Comparison of ENCODE assay signal across 8 cellular contexts in the genomic region with DNA sequence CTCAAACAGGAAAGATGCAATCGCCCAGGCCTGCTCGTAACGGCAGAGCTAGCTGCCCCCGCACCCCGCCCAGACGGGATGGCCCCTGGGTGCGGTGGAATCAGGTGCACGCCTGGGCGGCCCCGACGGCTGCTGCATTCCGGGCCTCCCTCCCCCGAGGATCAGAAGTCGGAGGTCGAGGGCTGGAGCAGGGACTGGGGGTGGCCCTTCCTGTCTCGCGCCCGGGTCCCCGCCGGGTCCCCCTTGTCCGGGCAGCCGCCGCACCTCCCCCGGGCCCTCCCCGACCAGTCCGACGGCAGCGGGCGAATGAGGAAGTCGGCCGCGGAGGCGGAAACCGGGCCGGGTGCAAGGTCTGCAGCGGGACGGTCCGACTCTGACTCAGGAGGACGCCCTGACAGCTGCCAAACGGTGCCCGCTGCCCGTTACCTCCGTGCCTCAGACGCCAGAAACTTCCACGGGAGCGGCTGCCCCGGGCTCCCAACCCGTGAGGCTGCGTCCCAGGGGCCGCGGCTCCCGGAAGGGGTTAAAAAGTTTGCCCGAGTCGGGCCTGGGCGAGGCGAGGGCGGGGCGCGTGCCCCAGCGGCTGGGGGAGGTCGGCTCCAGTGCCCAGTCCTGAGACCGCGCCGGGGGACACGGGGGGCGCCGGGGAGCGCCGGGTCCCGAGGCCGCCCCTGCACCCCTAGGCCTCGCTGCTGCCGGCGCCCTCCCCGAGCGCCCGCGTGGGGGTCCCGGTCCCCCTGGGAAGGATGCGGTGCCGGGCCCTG. TPM values are rescaled to one million over a fixed set of nuclear protein-coding genes. Genes with fewer than 3 reads are reported as not detected.
DNase-seq lines count a peak whose midpoint lies in the region; ATAC-seq, FAIRE-seq and TF ChIP-seq lines count a peak whose summit lies in the region.

No MANE protein-coding gene starts in this region.

- 0% methylated on average over 22 of the region's 81 CpGs; no CpG with 5 or more reads in 1 of the 2 experiments for WGBS in H1 (ENCODE audit: extremely low coverage in 1 of 2, insufficient coverage in 1 of 2, insufficient read length in 1 of 2, insufficient replicate concordance in 2 of 2, low coverage in 1 of 2, low lambda C conversion rate in 2 of 2, missing lambda C conversion rate in 1 of 2), 2 experiments

- H3K27ac ChIP-seq in 22Rv1 = peak overlapping the region; percentile 95
- H3K27ac ChIP-seq in H1 (ENCODE audit: low read depth, low read length) = peak overlapping the region; percentile 66; the same call in 1 of the 2 replicates
- peak overlapping the region; percentile 95 to 99 for H3K27ac ChIP-seq in thoracic aorta

- H4K5ac ChIP-seq in H1 (ENCODE audit: insufficient read length, low read depth, low read length) = no peak overlapping the region

- H3K14ac ChIP-seq in H1 (ENCODE audit: insufficient read length) = no peak overlapping the region

- H3K36me3 ChIP-seq in H1 (ENCODE audit: control insufficient read depth in 2 of 4, insufficient read depth in 4 of 4, low read length in 3 of 4) (no peaks in the 10 kb centered on the region), mucosa of descending colon (ENCODE audit: low read depth) (peaks cover 6% of the 10 kb centered on the region), thoracic aorta (peaks cover 6% of the 10 kb centered on the region)

- no peaks in the 10 kb centered on the region for H3K9me3 ChIP-seq in H1 (ENCODE audit: insufficient read depth in 2 of 2, low read depth in 1 of 2, low read length in 1 of 2)
- no peaks in the 10 kb centered on the region for H3K9me3 ChIP-seq in mucosa of descending colon
- no peaks in the 10 kb centered on the region for H3K9me3 ChIP-seq in thoracic aorta

- no peak overlapping the region for H2BK20ac ChIP-seq in H1 (ENCODE audit: low read length)

- peaks cover 4% of the 10 kb centered on the region; the same call in 1 of the 2 replicates for H3K23me2 ChIP-seq in H1 (ENCODE audit: low read depth, low read length)

- H2BK12ac ChIP-seq in H1 (ENCODE audit: low read depth, low read length) = 0 out of 2 replicates have a peak overlapping the region, but pooled peaks have one; percentile 5

- H3K18ac ChIP-seq in H1 (ENCODE audit: extremely low read depth, low read length) = peak overlapping the region; percentile 75; the same call in 1 of the 2 replicates

- H2AK5ac ChIP-seq in H1 (ENCODE audit: low read depth, low read length) = no peak overlapping the region

- H3K4ac ChIP-seq in H1 (replicated peaks; ENCODE audit: insufficient read length, low read depth, low read length) = no peak overlapping the region

- H4K91ac ChIP-seq in H1 (replicated peaks; ENCODE audit: insufficient read length, low read length) = peak overlapping the region; percentile 64

- TF ChIP-seq EP300 in H1 (IDR thresholded peaks at IDR 0.05; ENCODE audit: borderline replicate concordance in 1 of 2, low read depth in 2 of 2, low read length in 2 of 2) = no peak

- H4K8ac ChIP-seq in H1 (ENCODE audit: extremely low read depth, insufficient read depth, low read length) = peak overlapping the region; percentile 35; the same call in 1 of the 2 replicates

- intact Hi-C loops in mucosa of descending colon (cut with DNase I, micrococcal nuclease) = loop anchor here (2.0 to 10.0 kb wide), 4 partner anchors 52 to 88 kb away; no protein-coding TSS in a partner anchor

- H3K23ac ChIP-seq in H1 (ENCODE audit: insufficient read length) = no peak overlapping the region

- FAIRE-seq in H1 (lab: Jason Lieb, UNC) (no peak), D721Med (lab: Jason Lieb, UNC) (no peak)

- H2BK5ac ChIP-seq in H1 (ENCODE audit: low read depth, low read length) = peak overlapping the region; percentile 16

- H3K9ac ChIP-seq in H1 (replicated peaks in 1 of 4; ENCODE audit: extremely low read depth in 1 of 4, low read depth in 3 of 4, low read length in 3 of 4) = peak overlapping the region; percentile 70 to 95 (median 82)

- peak in 1 of 2 experiments; percentile 7; a peak in 1 of 3 replicates for TF ChIP-seq POLR2A in H1 (IDR thresholded peaks at IDR 0.05; ENCODE audit: control extremely low read depth in 1 of 2, low read depth in 2 of 2, low read length in 2 of 2)

- TF ChIP-seq CTCF in 22Rv1 (IDR thresholded peaks at IDR 0.05) = no peak
- TF ChIP-seq CTCF in H1 (IDR thresholded peaks at IDR 0.05; ENCODE audit: control extremely low read depth in 1 of 3, insufficient read depth in 1 of 3, low read depth in 1 of 3, low read length in 3 of 3) = no peak
- no peak for TF ChIP-seq CTCF in mucosa of descending colon (IDR thresholded peaks at IDR 0.05)
- no peak for TF ChIP-seq CTCF in thoracic aorta (IDR thresholded peaks at IDR 0.05)
- TF ChIP-seq CTCF in D721Med (IDR thresholded peaks at IDR 0.05; ENCODE audit: insufficient read depth, missing control alignments) = no peak

- H3K4me3 ChIP-seq in H1 (ENCODE audit: extremely low read depth in 1 of 4, insufficient read depth in 2 of 4, low read depth in 3 of 4, low read length in 4 of 4) = peak overlapping the region; percentile 52 to 98 (median 86)
- H3K4me3 ChIP-seq in mucosa of descending colon = peak overlapping the region; percentile 97
- H3K4me3 ChIP-seq in thoracic aorta = peak overlapping the region; percentile 89

- no peak for TF ChIP-seq RAD21 in H1 (IDR thresholded peaks at IDR 0.05 in 1 of 2, conservative IDR thresholded peaks at IDR 0.05 in 1 of 2; ENCODE audit: low read depth in 2 of 2, low read length in 2 of 2)

- H3K79me1 ChIP-seq in H1 (ENCODE audit: low read depth, low read length) = peaks cover 5% of the 10 kb centered on the region; the same call in 1 of the 2 replicates

- POLR2A ChIA-PET in H1 (lab: Charles Lee; ENCODE audit: partially characterized antibody) = interaction anchor here (0.8 to 19.2 kb wide), 16 partner anchors 8 to 95 kb away, joined by 3 to 263 read pairs (median 4); a partner anchor contains a TSS

- H2AFZ ChIP-seq in H1 (ENCODE audit: low read length) = no peak overlapping the region

- H3K56ac ChIP-seq in H1 (replicated peaks; ENCODE audit: insufficient read length, low read depth, low read length) = peak overlapping the region; percentile 84

- H3K4me1 ChIP-seq in H1 (replicated peaks in 1 of 4; ENCODE audit: control insufficient read depth in 3 of 4, insufficient read depth in 4 of 4, low read length in 3 of 4) (peaks cover 0 to 16% (median 5%) of the 10 kb centered on the region in 4 experiments; a peak in 6 of 7 replicates), mucosa of descending colon (ENCODE audit: low read depth) (peaks cover 33% of the 10 kb centered on the region), thoracic aorta (ENCODE audit: control insufficient read depth in 1 of 2, low read depth in 2 of 2) (peaks cover 27 to 38% of the 10 kb centered on the region in 2 donors)

- H3K79me2 ChIP-seq in H1 (ENCODE audit: control insufficient read depth in 1 of 2, insufficient read depth in 2 of 2, low read length in 2 of 2) = peaks cover 20 to 50% of the 10 kb centered on the region in 2 experiments

- H3K27me3 ChIP-seq in H1 (replicated peaks in 1 of 4; ENCODE audit: control insufficient read depth in 3 of 4, extremely low read depth in 1 of 4, insufficient read depth in 3 of 4, low read length in 3 of 4) (no peaks in the 10 kb centered on the region), thoracic aorta (replicated peaks; ENCODE audit: insufficient read depth) (no peaks in the 10 kb centered on the region)

- H2BK120ac ChIP-seq in H1 (replicated peaks; ENCODE audit: low read depth, low read length) = no peak overlapping the region

- H3K4me2 ChIP-seq in H1 (ENCODE audit: insufficient read depth in 1 of 2, low read depth in 2 of 2, low read length in 2 of 2) = peak overlapping the region; percentile 73 to 87

- peak; percentile 27 for ATAC-seq in GM18498 (IDR thresholded peaks at IDR 0.05; ENCODE audit: unreplicated experiment)
- peak; percentile 18 for ATAC-seq in HG03342 (IDR thresholded peaks at IDR 0.05; ENCODE audit: unreplicated experiment)
- peak; percentile 60 for ATAC-seq in mucosa of descending colon
- ATAC-seq in thoracic aorta (ENCODE audit: insufficient number of reproducible peaks, low FRiP score, low read depth) = no peak

- peaks cover 0 to 14% of the 10 kb centered on the region in 2 experiments for H4K20me1 ChIP-seq in H1 (replicated peaks in 1 of 2; ENCODE audit: control insufficient read depth in 1 of 2, insufficient read depth in 2 of 2, low read length in 2 of 2)

- H2BK15ac ChIP-seq in H1 (ENCODE audit: low read length) = no peak overlapping the region

- CTCF ChIA-PET in H1 (lab: Charles Lee; ENCODE audit: partially characterized antibody) = interaction anchor here (1.1 to 1.4 kb wide), 3 partner anchors 10 to 80 kb away, joined by 3 to 5 read pairs (median 3); no protein-coding TSS in a partner anchor

- DNase-seq in UCSD-AML1 (lab: John Stamatoyannopoulos, UW; ENCODE audit: unreplicated experiment) (peak; percentile 76), H1 (ENCODE audit: low read depth in 1 of 2, low spot score in 2 of 2) (no peak), mucosa of descending colon (peak; percentile 82 to 93 (median 89)), thoracic aorta (ENCODE audit: low spot score) (no peak), D721Med (ENCODE audit: insufficient read length, low spot score) (no peak)

TF ChIP-seq in H1, 55 proteins besides CTCF, POLR2A, EP300 and RAD21:
- TF ChIP-seq SIN3A (conservative IDR thresholded peaks at IDR 0.05 in 1 of 2, IDR thresholded peaks at IDR 0.05 in 1 of 2; ENCODE audit: low read depth in 1 of 2, low read length in 2 of 2) (peak in 1 of 2 experiments; percentile 17; a peak in 2 of 4 replicates), TEAD4 (IDR thresholded peaks at IDR 0.05; ENCODE audit: low read depth, low read length) (0 out of 2 replicates have a peak, but pooled peaks have one; percentile 15), KDM1A (IDR thresholded peaks at IDR 0.05; ENCODE audit: borderline replicate concordance, low read length) (no peak), RXRA (IDR thresholded peaks at IDR 0.05; ENCODE audit: insufficient read depth, low read depth, low read length) (no peak), KDM4A (IDR thresholded peaks at IDR 0.05; ENCODE audit: low read depth, low read length, severe bottlenecking) (peak; percentile 45), EGR1 (IDR thresholded peaks at IDR 0.05; ENCODE audit: borderline replicate concordance, low read depth, low read length) (no peak), NANOG (IDR thresholded peaks at IDR 0.05; ENCODE audit: insufficient read depth, low read depth, low read length, poor library complexity, severe bottlenecking) (no peak), JUND (IDR thresholded peaks at IDR 0.05; ENCODE audit: low read length) (no peak)
TF ChIP-seq in H1: peak in this region for 3.

RNA-seq across cellular contexts. Expression of a gene that starts 0.7 kb away (rescaled TPM):
- 295 and 322 TPM in 2 replicates for total RNA-seq in H1 (2021; fragmentation: NEBNext Ultra II Directional; extraction: Animal tissue kit (Norgen Biotek cat#: 25700))
- 24.9 and 37.2 TPM in 2 replicates for polyA plus RNA-seq in H1 (2011; rRNA removed)
- polyA plus RNA-seq in H1 (2011; cell fraction: cytosol; rRNA removed) = 53.6 TPM
- 110 TPM for polyA plus RNA-seq in H1 (2011; cell fraction: nucleus; rRNA removed)
- 140 to 212 TPM (median 199 TPM) in 4 replicates for polyA plus RNA-seq in H1 (2012, experiment 1 of 2)
- 59.9 TPM for polyA plus RNA-seq in H1 (2012, experiment 2 of 2)
- 89.1 TPM for polyA plus RNA-seq in H1 (2013, experiment 1 of 2)
- polyA plus RNA-seq in H1 (2013, experiment 2 of 2) = 76.1 TPM
- 273 and 366 TPM in 2 replicates for polyA minus RNA-seq in H1 (2011; rRNA and poly(A)+ RNA removed)
- polyA minus RNA-seq in H1 (2011; cell fraction: cytosol; rRNA and poly(A)+ RNA removed) = 92.9 TPM
- 95.2 TPM for polyA minus RNA-seq in H1 (2011; cell fraction: nucleus; rRNA and poly(A)+ RNA removed)
- 100 to 1,000 TPM; 501 to 831 (median 599) TPM for total RNA-seq in mucosa of descending colon
- 1,000 to 10,000 TPM; 1,447 to 1,631 TPM for total RNA-seq in thoracic aorta

Comparison
In these comparisons a context has a peak if more than half of its experiments do, and no peak if none do; other contexts are left out.
1. DNase-seq: peak in UCSD-AML1 (single experiment) and mucosa of descending colon (3 of 3); none in H1 (0 of 2), thoracic aorta (single experiment) and D721Med (single experiment).
2. Peak in every context shown above with its lines, with median percentiles within 50 percentile points of each other: H3K27ac ChIP-seq and H3K4me3 ChIP-seq.